Comparison of ENCODE assay signal across 10 cellular contexts in genomic region chr3:148698190-148698806, GRCh38. TPM values are rescaled to one million over a fixed set of nuclear protein-coding genes. Genes with fewer than 3 reads are reported as not detected.
DNase-seq lines count a peak whose midpoint lies in the region; ATAC-seq, FAIRE-seq and TF ChIP-seq lines count a peak whose summit lies in the region.
"Had no signal": no experiment of that assay in that cellular context is flagged by ENCODE, and none has a peak within 500 bp of the region (broad histone marks: within the 10 kb centered on the region; RNA-seq: fewer than 3 reads in every experiment).

No MANE protein-coding gene starts in this region.

- no peak overlapping the region for H3K18ac ChIP-seq in neuronal stem cell (ENCODE audit: low read length)

- intact Hi-C loops in heart left ventricle (cut with DNase I), result no loop called here
- intact Hi-C loops in posterior cingulate gyrus (cut with DNase I), result no loop called here

- H3K9me3 ChIP-seq in A549 (no peaks in the 10 kb centered on the region), heart left ventricle (no peaks in the 10 kb centered on the region), neuronal stem cell (replicated peaks in 1 of 2; ENCODE audit: control insufficient read depth in 2 of 2, insufficient read depth in 1 of 2, low read depth in 1 of 2, low read length in 2 of 2) (peaks cover 0 to 2% of the 10 kb centered on the region in 2 donors)

- no peak overlapping the region for H3K14ac ChIP-seq in neuronal stem cell (ENCODE audit: low read length)

- H3K4me3 ChIP-seq in A549, result peak overlapping the region; percentile 66
- H3K4me3 ChIP-seq in heart left ventricle, result peak overlapping the region; percentile 29 to 68 (median 54)
- peak overlapping the region; percentile 47 to 81 for H3K4me3 ChIP-seq in neuronal stem cell (ENCODE audit: low read length in 2 of 2)

- no peak overlapping the region for H3K23ac ChIP-seq in neuronal stem cell (ENCODE audit: low read depth, low read length, poor library complexity)

- H2BK5ac ChIP-seq in neuronal stem cell (ENCODE audit: low read length), result no peak overlapping the region

- H2BK120ac ChIP-seq in neuronal stem cell (ENCODE audit: low read depth, low read length), result no peak overlapping the region

- POLR2A ChIA-PET in A549 (lab: Yijun Ruan, JAX), result no interaction called here

- H4K91ac ChIP-seq in neuronal stem cell (ENCODE audit: low read depth, low read length, poor library complexity), result no peak overlapping the region

- H2AFZ ChIP-seq in neuronal stem cell (ENCODE audit: low read length), result peak overlapping the region; percentile 97

- CTCF ChIA-PET in A549 (lab: Yijun Ruan, JAX), result interaction anchor here (1.0 to 1.5 kb wide), 3 partner anchors 21 to 67 kb away, joined by 3 to 6 read pairs (median 3); no protein-coding TSS in a partner anchor

- peak; percentile 14 to 54; a peak in 3 of 6 replicates for ATAC-seq in A549
- peak; percentile 26; the same call in 2 of the 3 replicates for ATAC-seq in SK-N-SH treated with all-trans-retinoic acid at 6 μM for 48 hours
- peak in 1 of 4 donors; percentile 32 for ATAC-seq in heart left ventricle
- no peak for ATAC-seq in GM21367 (IDR thresholded peaks at IDR 0.05; ENCODE audit: unreplicated experiment)
- ATAC-seq in HG03439 (IDR thresholded peaks at IDR 0.05; ENCODE audit: unreplicated experiment), result no peak

- H3K4me2 ChIP-seq in A549, result peak overlapping the region; percentile 97
- H3K4me2 ChIP-seq in neuronal stem cell (ENCODE audit: insufficient read depth, low read length, poor library complexity, severe bottlenecking), result peak overlapping the region; percentile 80

- no peak overlapping the region for H4K8ac ChIP-seq in neuronal stem cell (ENCODE audit: low read depth, low read length)

- H3K27me3 ChIP-seq in heart left ventricle (peaks cover 0 to 29% (median 11%) of the 10 kb centered on the region in 9 donors), neuronal stem cell (ENCODE audit: control insufficient read depth in 3 of 3, insufficient read depth in 3 of 3, low read depth in 1 of 3, low read length in 3 of 3) (peaks cover 0 to 79% (median 13%) of the 10 kb centered on the region in 3 experiments)

- TF ChIP-seq POLR2A in A549 (IDR thresholded peaks at IDR 0.05; ENCODE audit: low read length) (no peak), heart left ventricle (IDR thresholded peaks at IDR 0.05) (no peak)

- H3K36me3 ChIP-seq in heart left ventricle (no peaks in the 10 kb centered on the region), neuronal stem cell (replicated peaks in 1 of 2; ENCODE audit: control insufficient read depth in 2 of 2, insufficient read depth in 2 of 2, low read length in 2 of 2) (no peaks in the 10 kb centered on the region)

- no peak overlapping the region for H2BK15ac ChIP-seq in neuronal stem cell (ENCODE audit: low read length)

- H3K4me1 ChIP-seq in A549 (no peaks in the 10 kb centered on the region), heart left ventricle (peaks cover 0 to 5% (median 0%) of the 10 kb centered on the region in 12 donors), neuronal stem cell (ENCODE audit: control insufficient read depth in 2 of 2, insufficient read depth in 1 of 2, low read depth in 1 of 2, low read length in 2 of 2) (peaks cover 0 to 2% of the 10 kb centered on the region in 2 donors)

- no peak for DNase-seq in A549 (ENCODE audit: low read depth in 1 of 2, low spot score in 1 of 2)
- DNase-seq in heart left ventricle, result no peak
- no peak for DNase-seq in neuronal stem cell (ENCODE audit: low spot score)
- no peak for DNase-seq in activated naive CD4-positive, alpha-beta T cell treated with Interleukin-2 at 50 U/mL for 16 hours
- no peak for DNase-seq in posterior cingulate gyrus
- DNase-seq: activated T-cell treated with anti-CD3 and anti-CD28 coated beads, Interleukin-2, amount 50 U/mL, for 24 hours; NCI-H2081 had no signal

- no peak for TF ChIP-seq RAD21 in A549 (conservative IDR thresholded peaks at IDR 0.05 in 1 of 2, IDR thresholded peaks at IDR 0.05 in 1 of 2)

- no peak for FAIRE-seq in A549 (lab: Jason Lieb, UNC)

- no peak overlapping the region for H2AK5ac ChIP-seq in neuronal stem cell (ENCODE audit: low read depth, low read length)

- TF ChIP-seq CTCF in A549 (IDR thresholded peaks at IDR 0.05) (no peak), heart left ventricle (IDR thresholded peaks at IDR 0.05) (no peak)

- TF ChIP-seq EP300 in A549 (IDR thresholded peaks at IDR 0.05), result no peak

- H3K4ac ChIP-seq in neuronal stem cell (ENCODE audit: low read length), result no peak overlapping the region

- 58% methylated on average over 17 of the region's 17 CpGs for WGBS in A549 (ENCODE audit: missing lambda C conversion rate)
- WGBS in heart left ventricle, 4 donors, result 40 to 50% (median 45%) methylated on average over 17 of the region's 17 CpGs
- WGBS in neuronal stem cell (ENCODE audit: extremely low coverage in 2 of 2, insufficient read length in 2 of 2, insufficient replicate concordance in 1 of 2), 2 donors, result no CpG with 5 or more reads among the region's 17 CpGs

- no peaks in the 10 kb centered on the region for H3K79me1 ChIP-seq in neuronal stem cell (ENCODE audit: low read depth, low read length)

- H3K9ac ChIP-seq in neuronal stem cell (ENCODE audit: low read depth, low read length, poor library complexity), result no peak overlapping the region

- no peak overlapping the region for H2BK12ac ChIP-seq in neuronal stem cell (ENCODE audit: low read length)

- H3K27ac ChIP-seq in A549 (peak overlapping the region; percentile 40 to 75; a peak in 5 of 6 replicates), heart left ventricle (peak overlapping the region in 5 of 12 donors; percentile 18 to 81 (median 37)), neuronal stem cell (replicated peaks; ENCODE audit: low read length) (no peak overlapping the region)

TF ChIP-seq in A549, 52 proteins besides CTCF, POLR2A, EP300 and RAD21:
- TF ChIP-seq ZSCAN20 (CRISPR knock-in tag; IDR thresholded peaks at IDR 0.05) (no peak), NPAS2 (CRISPR knock-in tag; IDR thresholded peaks at IDR 0.05; ENCODE audit: borderline replicate concordance) (no peak)

TF ChIP-seq in SK-N-SH treated with all-trans-retinoic acid at 6 μM for 48 hours, 23 proteins besides CTCF, POLR2A, EP300 and RAD21:
- TF ChIP-seq TOX (CRISPR knock-in tag; IDR thresholded peaks at IDR 0.05; ENCODE audit: borderline replicate concordance), result no peak
- no peak for TF ChIP-seq TSHZ2 (CRISPR knock-in tag; IDR thresholded peaks at IDR 0.05)
- no peak for TF ChIP-seq BACH2 (CRISPR knock-in tag; IDR thresholded peaks at IDR 0.05; ENCODE audit: borderline replicate concordance)
- no peak for TF ChIP-seq ZNF8 (CRISPR knock-in tag; IDR thresholded peaks at IDR 0.05)
- no peak for TF ChIP-seq ZFP30 (CRISPR knock-in tag; IDR thresholded peaks at IDR 0.05)

RNA-seq across cellular contexts. Expression of gene AGTR1, which starts 0.6 kb away (rescaled TPM):
- 3.1 and 5.4 TPM in 2 replicates for polyA plus RNA-seq in A549 (2011; rRNA removed)
- polyA plus RNA-seq in A549 (2012; cell fraction: cytosol; rRNA removed), result 0.30 and 0.38 TPM in 2 replicates
- polyA plus RNA-seq in A549 (2012; cell fraction: nucleus; rRNA removed), result 0.37 and 0.88 TPM in 2 replicates
- polyA plus RNA-seq in A549 (2017; fragmentation: RNase III; extraction: RNeasy Plus Mini Kit Qiagen cat#74134 plus additional on column Dnase treatment), result 0.71 to 1.1 TPM (median 0.92 TPM) in 3 replicates
- 2.1 and 2.7 TPM in 2 replicates for polyA minus RNA-seq in A549 (2011; rRNA and poly(A)+ RNA removed)
- 10 to 100 TPM in 1 of 9 donors, 1 to 10 TPM in 3, under 1 TPM in 5; 0.40 to 12.6 (median 1.00) TPM for total RNA-seq in heart left ventricle
- polyA plus RNA-seq in heart left ventricle, result 1 to 10 TPM; 1.5 to 1.9 TPM
- polyA plus RNA-seq in neuronal stem cell (2013, experiment 1 of 2), result 0.03 TPM
- polyA plus RNA-seq in neuronal stem cell (2013, experiment 2 of 2), result 0.04 TPM

Comparison
In these comparisons a context has a peak if more than half of its experiments do, and no peak if none do; other contexts are left out.
1. ATAC-seq: peak in A549 (2 of 2) and SK-N-SH treated with all-trans-retinoic acid at 6 μM for 48 hours (single experiment); none in GM21367 (single experiment) and HG03439 (single experiment).
2. Peak in every context shown above with its lines, with median percentiles within 50 percentile points of each other: H3K4me3 ChIP-seq.